ENCODE assay signal across 10 cellular contexts in the genomic region with DNA sequence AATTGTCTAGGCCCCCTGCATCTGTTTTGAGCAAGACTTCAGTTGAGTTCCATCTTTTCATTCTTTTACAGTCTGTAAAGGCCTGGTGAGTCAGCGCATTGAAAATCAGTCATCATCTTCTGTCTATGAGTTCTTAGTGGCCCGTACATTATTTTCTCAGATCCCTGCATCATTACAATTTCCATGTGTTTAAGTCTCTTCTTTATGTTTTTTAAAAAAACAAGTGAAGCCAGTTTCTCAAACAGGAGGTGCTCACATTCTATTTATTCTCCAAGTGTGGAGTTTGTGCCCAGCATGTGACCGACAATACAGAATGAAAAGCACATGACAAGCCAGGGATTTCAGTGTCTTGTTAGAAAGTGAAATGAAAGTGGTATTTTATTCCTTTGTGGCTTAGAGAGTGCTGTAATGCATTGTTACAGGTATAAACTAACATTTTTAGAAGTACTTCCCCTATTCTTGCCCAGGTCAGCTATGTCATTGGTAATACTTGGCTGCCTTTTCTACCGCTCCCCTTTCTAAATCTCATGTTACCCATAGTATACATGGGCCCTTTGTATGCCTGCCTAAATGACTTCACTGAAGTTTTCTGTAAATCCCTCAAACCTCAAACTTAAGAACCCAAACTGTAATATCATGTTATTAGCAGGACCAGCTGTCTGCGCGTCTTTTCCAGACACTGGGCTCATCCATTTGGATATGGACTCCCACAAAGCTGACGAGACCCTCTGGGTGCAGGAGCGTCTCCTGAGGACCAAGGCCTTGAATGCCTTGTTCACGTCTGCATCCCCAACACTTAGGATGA.
DNase-seq lines count a peak whose midpoint lies in the region; ATAC-seq and TF ChIP-seq lines count a peak whose summit lies in the region.
"Had no signal": no experiment of that assay in that cellular context is flagged by ENCODE, and none has a peak within 500 bp of the region (broad histone marks: within the 10 kb centered on the region; RNA-seq: fewer than 3 reads in every experiment).

No MANE protein-coding gene starts in this region.

- H3K4me2 ChIP-seq in neural progenitor cell (no peak overlapping the region), mammary epithelial cell (ENCODE audit: insufficient read depth, low read depth, low read length) (no peak overlapping the region)

- H2AFZ ChIP-seq in neural progenitor cell (replicated peaks) = no peak overlapping the region
- no peak overlapping the region for H2AFZ ChIP-seq in mammary epithelial cell (ENCODE audit: low read depth, low read length)

- CTCF ChIA-PET in mammary epithelial cell (lab: Charles Lee; ENCODE audit: low non-redundant PET) = no interaction called here

- no peaks in the 10 kb centered on the region for H3K27me3 Mint-ChIP-seq in neural progenitor cell (ENCODE audit: insufficient read depth, low read depth)

- intact Hi-C loops in mammary epithelial cell (cut with micrococcal nuclease) = no loop called here

- no peak overlapping the region for H3K4me3 Mint-ChIP-seq in neural progenitor cell

- WGBS in mammary epithelial cell (ENCODE audit: low coverage, missing lambda C conversion rate) = 95% methylated on average over 9 of the region's 9 CpGs

- H3K36me3 ChIP-seq in neural progenitor cell (no peaks in the 10 kb centered on the region), mammary epithelial cell (ENCODE audit: insufficient read depth, low read length) (peaks cover 17% of the 10 kb centered on the region)

- H3K4me1 ChIP-seq in neural progenitor cell = peaks cover 18% of the 10 kb centered on the region
- H3K4me1 ChIP-seq in mammary epithelial cell (ENCODE audit: insufficient read depth, low read length) = no peaks in the 10 kb centered on the region

- H3K36me3 Mint-ChIP-seq in neural progenitor cell = peaks cover 16% of the 10 kb centered on the region

- TF ChIP-seq CTCF in AG09309 (IDR thresholded peaks at IDR 0.05; ENCODE audit: control insufficient read depth, insufficient read depth, low read depth, low read length, missing control alignments) (no peak), choroid plexus epithelial cell (conservative IDR thresholded peaks at IDR 0.05; ENCODE audit: low read depth, low read length) (no peak), neural progenitor cell (IDR thresholded peaks at IDR 0.05) (no peak), mammary epithelial cell (conservative IDR thresholded peaks at IDR 0.05 in 1 of 2, IDR thresholded peaks at IDR 0.05 in 1 of 2; ENCODE audit: extremely low read depth in 1 of 2, insufficient read depth in 1 of 2, low read depth in 1 of 2, low read length in 2 of 2) (no peak)

- H3K9me3 ChIP-seq in neural progenitor cell (ENCODE audit: low read depth) (no peaks in the 10 kb centered on the region), mammary epithelial cell (replicated peaks; ENCODE audit: insufficient read depth, low read length) (no peaks in the 10 kb centered on the region)

- H3K27ac ChIP-seq in neural progenitor cell = no peak overlapping the region
- no peak overlapping the region for H3K27ac ChIP-seq in mammary epithelial cell (ENCODE audit: insufficient read depth, low read depth, low read length)

- DNase-seq in AG09309 (ENCODE audit: low read depth) (peak; percentile 45), choroid plexus epithelial cell (ENCODE audit: low read depth) (peak; percentile 64), neural progenitor cell (ENCODE audit: low spot score) (no peak), mammary epithelial cell (no peak), kidney glomerular epithelial cell (lab: John Stamatoyannopoulos, UW) (no peak)
- no peak for DNase-seq in activated CD8-positive, alpha-beta memory T cell treated with anti-CD3 and anti-CD28 coated beads, Interleukin-2, amount 50 U/mL, for 48 hours
- DNase-seq: COR-L47; stimulated activated naive CD4-positive, alpha-beta T cell had no signal

- in situ Hi-C loops in mammary epithelial cell (cut with MboI; ENCODE audit: low sequenced_read_pairs in 2 of 2) = loop anchor here in 1 of 2 donors (10.0 kb wide), 1 partner anchor 244 kb away; no protein-coding TSS in a partner anchor

- dilution Hi-C loops in mammary epithelial cell (cut with HindIII; ENCODE audit: low sequenced_read_pairs) = no loop called here

- H3K27ac Mint-ChIP-seq in neural progenitor cell = no peak overlapping the region

- no peaks in the 10 kb centered on the region for H3K27me3 ChIP-seq in neural progenitor cell
- no peaks in the 10 kb centered on the region for H3K27me3 ChIP-seq in mammary epithelial cell (ENCODE audit: insufficient read depth, low read length)

- H3K4me3 ChIP-seq in AG09309 (ENCODE audit: control insufficient read depth, low read depth, low read length) = no peak overlapping the region
- no peak overlapping the region for H3K4me3 ChIP-seq in choroid plexus epithelial cell (ENCODE audit: low read depth, low read length)
- H3K4me3 ChIP-seq in neural progenitor cell = no peak overlapping the region
- no peak overlapping the region for H3K4me3 ChIP-seq in mammary epithelial cell (replicated peaks in 1 of 3; ENCODE audit: insufficient read depth in 1 of 3, low read depth in 2 of 3, low read length in 3 of 3)

- H3K9ac ChIP-seq in neural progenitor cell = no peak overlapping the region
- no peak overlapping the region for H3K9ac ChIP-seq in mammary epithelial cell (ENCODE audit: insufficient read depth, low read length)

- no peaks in the 10 kb centered on the region for H3K9me3 Mint-ChIP-seq in neural progenitor cell

- BruUV-seq in mammary epithelial cell (replicated peaks; lab: Mats Ljungman, UMichigan) = no TSS peak

- no peaks in the 10 kb centered on the region for H4K20me1 ChIP-seq in neural progenitor cell (ENCODE audit: low read depth)
- H4K20me1 ChIP-seq in mammary epithelial cell (ENCODE audit: insufficient read depth, low read length) = no peaks in the 10 kb centered on the region

- no peaks in the 10 kb centered on the region for H3F3A ChIP-seq in neural progenitor cell (ENCODE audit: low read depth)

- H3K79me2 ChIP-seq in neural progenitor cell (ENCODE audit: low read depth) (no peaks in the 10 kb centered on the region), mammary epithelial cell (ENCODE audit: insufficient read depth, low read length) (peaks cover 7% of the 10 kb centered on the region)

- peaks cover 13% of the 10 kb centered on the region for H3K4me1 Mint-ChIP-seq in neural progenitor cell

- ATAC-seq in GM19467 (IDR thresholded peaks at IDR 0.05; ENCODE audit: unreplicated experiment) (peak; percentile 58), HG03342 (IDR thresholded peaks at IDR 0.05; ENCODE audit: unreplicated experiment) (peak; percentile 77)

Comparison
In these comparisons a context has a peak if more than half of its experiments do, and no peak if none do; other contexts are left out.
1. DNase-seq: peak in AG09309 (single experiment) and choroid plexus epithelial cell (single experiment); none in activated CD8-positive, alpha-beta memory T cell treated with anti-CD3 and anti-CD28 coated beads, Interleukin-2, amount 50 U/mL, for 48 hours (single experiment), neural progenitor cell (single experiment), mammary epithelial cell (single experiment) and kidney glomerular epithelial cell (single experiment).